ENCODE assay signal across 16 cellular contexts in the genomic region with DNA sequence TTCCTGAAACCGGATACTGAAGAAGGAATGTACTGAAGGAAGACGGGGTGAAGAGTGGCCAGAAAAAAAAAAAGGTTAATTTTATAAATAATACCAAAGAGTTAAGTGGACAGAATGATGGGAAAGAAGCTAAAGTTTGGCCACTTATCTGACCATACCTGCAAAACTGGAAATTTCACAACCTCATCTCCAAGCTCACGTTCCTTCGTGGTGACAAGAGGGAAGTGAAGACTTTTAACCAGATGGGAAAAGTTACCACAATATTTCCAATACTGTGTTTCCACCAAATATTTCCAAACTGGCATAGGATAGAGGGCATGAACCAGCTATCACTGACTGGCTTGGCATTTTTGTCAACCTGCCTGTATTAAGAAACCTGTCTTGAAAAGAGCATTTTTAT. TPM values are rescaled to one million over a fixed set of nuclear protein-coding genes. Genes with fewer than 3 reads are reported as not detected.
DNase-seq lines count a peak whose midpoint lies in the region; ATAC-seq, FAIRE-seq and TF ChIP-seq lines count a peak whose summit lies in the region.
"Had no signal": no experiment of that assay in that cellular context is flagged by ENCODE, and none has a peak within 500 bp of the region (broad histone marks: within the 10 kb centered on the region; RNA-seq: fewer than 3 reads in every experiment).

No MANE protein-coding gene starts in this region.

- H4K20me1 ChIP-seq in GM23338 (replicated peaks; ENCODE audit: insufficient read depth), result no peaks in the 10 kb centered on the region

- no peak overlapping the region for H2AFZ ChIP-seq in GM23338
- H2AFZ ChIP-seq: GM23248 had no signal

- no peak overlapping the region for H3K27ac Mint-ChIP-seq in GM23338

- no peaks in the 10 kb centered on the region for H3K36me3 Mint-ChIP-seq in GM23338 (ENCODE audit: low read depth)

- intact Hi-C loops in left ventricle myocardium inferior (cut with micrococcal nuclease) (no loop called here), left cardiac atrium (cut with DNase I) (no loop called here), lower lobe of right lung (cut with DNase I) (no loop called here), uterus (cut with DNase I; ENCODE audit: low total_unique reads) (no loop called here), kidney (cut with DNase I) (no loop called here)

- ATAC-seq in left cardiac atrium (no peak), lower lobe of right lung (no peak), GM23338 (no peak), HG03139 (IDR thresholded peaks at IDR 0.05; ENCODE audit: unreplicated experiment) (no peak)
- ATAC-seq: left lobe of liver had no signal

- H3K27me3 Mint-ChIP-seq in GM23338 (ENCODE audit: insufficient read depth, low read depth, poor library complexity), result peaks cover 2% of the 10 kb centered on the region

- H3K9me2 ChIP-seq in GM23338 (ENCODE audit: insufficient read depth), result no peaks in the 10 kb centered on the region; the same call in 1 of the 2 replicates

- H3K27ac ChIP-seq in left ventricle myocardium inferior (replicated peaks), result peak overlapping the region; percentile 90
- H3K27ac ChIP-seq in VCaP, result peak overlapping the region; percentile 79
- H3K27ac ChIP-seq in lower lobe of right lung, result peak overlapping the region; percentile 80
- peak overlapping the region; percentile 71 to 78 for H3K27ac ChIP-seq in uterus
- H3K27ac ChIP-seq in kidney (ENCODE audit: low read depth in 2 of 2, low read length in 2 of 2), result peak overlapping the region in 1 of 2 donors; percentile 9
- H3K27ac ChIP-seq in GM23338 (ENCODE audit: low read depth), result no peak overlapping the region

- FAIRE-seq in kidney (lab: Jason Lieb, UNC), result no peak
- FAIRE-seq: GM12892 had no signal

- peak overlapping the region; percentile 39 for H3K4me3 ChIP-seq in left ventricle myocardium inferior
- H3K4me3 ChIP-seq in lower lobe of right lung, result no peak overlapping the region
- no peak overlapping the region for H3K4me3 ChIP-seq in uterus
- H3K4me3 ChIP-seq in kidney (ENCODE audit: low read length in 2 of 2), result no peak overlapping the region
- no peak overlapping the region for H3K4me3 ChIP-seq in GM23338
- H3K4me3 ChIP-seq: GM23248, MG63 had no signal

- H3K9ac ChIP-seq in kidney (ENCODE audit: low read length in 2 of 2), result no peak overlapping the region
- H3K9ac ChIP-seq: GM23248 had no signal

- H3K36me3 ChIP-seq in left ventricle myocardium inferior (no peaks in the 10 kb centered on the region), lower lobe of right lung (no peaks in the 10 kb centered on the region), uterus (no peaks in the 10 kb centered on the region), kidney (ENCODE audit: control insufficient read depth in 1 of 2, insufficient read depth in 2 of 2, low read length in 2 of 2) (no peaks in the 10 kb centered on the region), GM23338 (ENCODE audit: insufficient read depth) (no peaks in the 10 kb centered on the region)
- H3K36me3 ChIP-seq: BE2C, MG63 had no signal

- no peak overlapping the region for H3K4me2 ChIP-seq in GM23338

- H3K27me3 ChIP-seq in left ventricle myocardium inferior (ENCODE audit: low read depth), result no peaks in the 10 kb centered on the region
- no peaks in the 10 kb centered on the region for H3K27me3 ChIP-seq in lower lobe of right lung (ENCODE audit: low read depth)
- no peaks in the 10 kb centered on the region for H3K27me3 ChIP-seq in uterus
- no peaks in the 10 kb centered on the region for H3K27me3 ChIP-seq in GM23338 (ENCODE audit: insufficient read depth)
- H3K27me3 ChIP-seq: BE2C, MG63 had no signal

- H3K4me1 ChIP-seq in left ventricle myocardium inferior (peaks cover 77% of the 10 kb centered on the region), lower lobe of right lung (peaks cover 82% of the 10 kb centered on the region), uterus (no peaks in the 10 kb centered on the region), kidney (ENCODE audit: control insufficient read depth in 1 of 2, insufficient read depth in 1 of 2, low read depth in 1 of 2, low read length in 2 of 2) (peaks cover 15 to 20% of the 10 kb centered on the region in 2 donors), GM23338 (ENCODE audit: insufficient read depth) (peaks cover 33% of the 10 kb centered on the region)

- TF ChIP-seq POLR2A in uterus (IDR thresholded peaks at IDR 0.05), result no peak

- H3K9me3 Mint-ChIP-seq in GM23338, result no peaks in the 10 kb centered on the region

- H3K4me1 Mint-ChIP-seq in GM23338, result peaks cover 35% of the 10 kb centered on the region

- 0 out of 2 replicates have a peak, but pooled peaks cover 5% of the 10 kb centered on the region for H3F3A ChIP-seq in GM23338 (replicated peaks; ENCODE audit: low read depth)

- H3K4me3 Mint-ChIP-seq in GM23338, result no peak overlapping the region

- H3K79me2 ChIP-seq in GM23338 (replicated peaks; ENCODE audit: insufficient read depth), result no peaks in the 10 kb centered on the region

- H3K9me3 ChIP-seq in left ventricle myocardium inferior (replicated peaks) (peaks cover 4% of the 10 kb centered on the region), lower lobe of right lung (no peaks in the 10 kb centered on the region), uterus (no peaks in the 10 kb centered on the region), kidney (ENCODE audit: control insufficient read depth in 1 of 2, low read length in 2 of 2) (no peaks in the 10 kb centered on the region)
- H3K9me3 ChIP-seq: MG63 had no signal

- TF ChIP-seq CTCF in left ventricle myocardium inferior (IDR thresholded peaks at IDR 0.05; ENCODE audit: borderline replicate concordance) (no peak), VCaP (conservative IDR thresholded peaks at IDR 0.05) (no peak), lower lobe of right lung (IDR thresholded peaks at IDR 0.05) (no peak), uterus (IDR thresholded peaks at IDR 0.05) (no peak), kidney (IDR thresholded peaks at IDR 0.05; ENCODE audit: borderline replicate concordance, extremely low read depth, insufficient read depth) (no peak), GM23338 (conservative IDR thresholded peaks at IDR 0.05; ENCODE audit: low read depth in 2 of 2) (no peak)

- DNase-seq in left ventricle myocardium inferior (no peak), left cardiac atrium (no peak), lower lobe of right lung (no peak), uterus (no peak), kidney (no peak), GM23338 (ENCODE audit: low spot score) (no peak)
- DNase-seq: activated T-cell treated with anti-CD3 and anti-CD28 coated beads for 4 hours, anterior cingulate cortex, BE2C, EL, GM23248, MG63 had no signal

TF ChIP-seq in GM23338, 12 proteins besides CTCF, POLR2A, EP300 and RAD21 (continues in another document):
- TF ChIP-seq JUNB (IDR thresholded peaks at IDR 0.05; ENCODE audit: unreplicated experiment), result no peak
- TF ChIP-seq, protein P1, sequence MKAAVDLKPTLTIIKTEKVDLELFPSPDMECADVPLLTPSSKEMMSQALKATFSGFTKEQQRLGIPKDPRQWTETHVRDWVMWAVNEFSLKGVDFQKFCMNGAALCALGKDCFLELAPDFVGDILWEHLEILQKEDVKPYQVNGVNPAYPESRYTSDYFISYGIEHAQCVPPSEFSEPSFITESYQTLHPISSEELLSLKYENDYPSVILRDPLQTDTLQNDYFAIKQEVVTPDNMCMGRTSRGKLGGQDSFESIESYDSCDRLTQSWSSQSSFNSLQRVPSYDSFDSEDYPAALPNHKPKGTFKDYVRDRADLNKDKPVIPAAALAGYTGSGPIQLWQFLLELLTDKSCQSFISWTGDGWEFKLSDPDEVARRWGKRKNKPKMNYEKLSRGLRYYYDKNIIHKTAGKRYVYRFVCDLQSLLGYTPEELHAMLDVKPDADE (IDR thresholded peaks at IDR 0.05), result no peak

RNA-seq across cellular contexts. Expression of a gene that starts 56.4 kb away (rescaled TPM):
- total RNA-seq in left ventricle myocardium inferior (2.6 TPM), left cardiac atrium (1 to 10 TPM; 2.6 to 3.0 TPM), lower lobe of right lung (12.5 TPM), uterus (10 to 100 TPM in 2 of 4 donors, 1 to 10 TPM in 2; 2.4 to 50.5 (median 17.8) TPM), kidney (10.4 TPM)
- polyA plus RNA-seq in kidney (ENCODE audit: insufficient read depth, low read depth, low replicate concordance) (1.4 TPM), GM23338 (2016; fragmentation: Nextera tagmentation; extraction: Ambion mirVana) (1.3 and 1.7 TPM in 2 replicates)
- 3.7 and 6.5 TPM in 2 replicates for total RNA-seq in GM23338 (2014; rRNA removed; shearing (Covaris generic))
